Comparison of ENCODE assay signal across 10 cellular contexts in genomic region chr18:74565993-74566392, GRCh38. TPM values are rescaled to one million over a fixed set of nuclear protein-coding genes. Genes with fewer than 3 reads are reported as not detected.
"Had no signal": no experiment of that assay in that cellular context is flagged by ENCODE, and none has a peak within 500 bp of the region (broad histone marks: within the 10 kb centered on the region; RNA-seq: fewer than 3 reads in every experiment).

No MANE protein-coding gene starts in this region.

RNA-seq across cellular contexts. Expression of gene CNDP1, which starts 31.7 kb away (rescaled TPM):
- total RNA-seq: activated naive CD4-positive, alpha-beta T cell treated with anti-CD3 and anti-CD28 coated beads for 36 hours; activated naive CD8-positive, alpha-beta T cell treated with anti-CD3 and anti-CD28 coated beads for 36 hours; activated naive CD8-positive, alpha-beta T cell treated with anti-CD3 and anti-CD28 coated beads, Interleukin-2, amount 10 ng/mL, durations not matched to agents 7 days and 5 days; activated T-helper 1 cell treated with anti-CD3 and anti-CD28 coated beads, Interleukin-12 subunit alpha, Interleukin-12 subunit beta, Interleukin-2, Interleukin-4 antibody, amounts not matched to agents 30 ng/mL and 10 ng/mL and 1 ng/mL, durations not matched to agents 14 hours and 24 hours and 36 hours; adrenal gland; ascending aorta; astrocyte; bronchial epithelial cell; cardiac muscle cell; cardiac septum had no signal
- polyA plus RNA-seq: cardiac muscle cell had no signal
